8 cellular contexts compared by ENCODE assay signal in the genomic region with DNA sequence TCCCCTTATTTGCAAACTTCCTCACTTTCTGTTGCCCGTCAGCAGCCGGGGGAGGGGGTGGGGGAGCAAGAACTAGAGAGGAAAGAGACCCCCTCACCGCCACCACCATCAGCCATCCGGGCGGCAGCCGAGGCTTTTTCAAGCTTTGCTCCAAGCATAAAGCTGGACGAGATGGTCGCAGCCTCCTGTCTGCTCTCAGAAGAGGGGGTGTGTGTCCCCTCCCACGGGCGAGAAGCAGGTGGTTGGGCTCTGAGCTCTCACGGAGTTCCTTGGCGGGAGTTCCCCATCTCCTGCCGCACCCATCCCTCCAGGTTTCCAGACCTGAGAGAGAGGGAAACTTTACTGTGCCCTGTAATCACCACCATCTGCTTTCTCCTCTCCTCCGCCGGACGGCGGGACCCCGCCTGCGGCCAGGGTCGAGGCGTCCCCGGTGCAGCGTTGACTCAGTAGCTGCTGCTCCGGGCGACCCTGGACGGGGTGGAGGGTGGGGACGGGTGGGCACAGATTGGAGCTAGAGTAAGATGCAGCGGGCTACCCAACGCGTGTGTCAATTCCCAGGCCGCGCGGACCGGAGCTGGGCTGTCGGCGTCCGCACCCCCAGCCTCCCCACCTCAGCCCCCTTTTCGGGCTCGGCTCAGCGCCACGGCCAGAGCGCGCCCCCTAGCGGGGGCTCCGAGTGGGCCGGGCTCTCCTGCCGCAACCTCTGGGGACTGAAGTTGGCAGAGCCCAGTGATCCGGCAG. TPM values are rescaled to one million over a fixed set of nuclear protein-coding genes. Genes with fewer than 3 reads are reported as not detected.
A peak's percentile ranks its signal among the peaks of the same experiment; 100 is the strongest.
DNase-seq lines count a peak whose midpoint lies in the region; ATAC-seq and TF ChIP-seq lines count a peak whose summit lies in the region.

No MANE protein-coding gene starts in this region.

- POLR2A ChIA-PET in HEK293T (lab: Yijun Ruan, JAX): interaction anchor here (0.9 kb wide), 1 partner anchor 21 kb away, joined by 3 read pairs; no protein-coding TSS in a partner anchor

- DNase-seq in NCI-H1417 (lab: John Stamatoyannopoulos, UW) (peak; percentile 4 to 82 (median 82)), NCI-H1417 treated with DMSO at 0.1 percent for 48 hours (lab: John Stamatoyannopoulos, UW) (no peak), HEK293T (ENCODE audit: extremely low spot score) (peak; percentile 82), OCI-M1 (lab: John Stamatoyannopoulos, UW) (peak; percentile 47), ecto neural progenitor cell (ENCODE audit: low spot score) (peak; percentile 91), osteocyte (ENCODE audit: extremely low spot score, unreplicated experiment) (no peak), GM19240 (ENCODE audit: insufficient read length, low spot score) (no peak)

- H3K27me3 Mint-ChIP-seq in osteocyte (ENCODE audit: unreplicated experiment): peaks cover 90% of the 10 kb centered on the region

- CTCF ChIA-PET in HEK293T (lab: Yijun Ruan, JAX): interaction anchor here (0.6 to 1.3 kb wide), 5 partner anchors 8 to 767 kb away, joined by 3 to 4 read pairs (median 3); no protein-coding TSS in a partner anchor

- no peaks in the 10 kb centered on the region for H3K36me3 Mint-ChIP-seq in osteocyte (ENCODE audit: unreplicated experiment)

- peak; percentile 80 for TF ChIP-seq CTCF in osteocyte (IDR thresholded peaks at IDR 0.05)

- H3K27ac Mint-ChIP-seq in osteocyte (ENCODE audit: unreplicated experiment): no peak overlapping the region

- H3K4me1 Mint-ChIP-seq in osteocyte (ENCODE audit: unreplicated experiment): peaks cover 37% of the 10 kb centered on the region

- no peaks in the 10 kb centered on the region for H3K9me3 Mint-ChIP-seq in osteocyte (ENCODE audit: unreplicated experiment)

- H3K4me3 Mint-ChIP-seq in osteocyte (ENCODE audit: unreplicated experiment): peak overlapping the region; percentile 20

- ATAC-seq in GM21786 (IDR thresholded peaks at IDR 0.05; ENCODE audit: unreplicated experiment): no peak

TF ChIP-seq in HEK293T, 16 proteins besides CTCF, POLR2A, EP300 and RAD21:
- TF ChIP-seq LEF1 (IDR thresholded peaks at IDR 0.05; ENCODE audit: borderline replicate concordance) (no peak), ARNT (IDR thresholded peaks at IDR 0.05) (no peak), TARDBP (IDR thresholded peaks at IDR 0.05) (no peak), ZNF384 (IDR thresholded peaks at IDR 0.05) (no peak), NFRKB (IDR thresholded peaks at IDR 0.05) (no peak), SUZ12 (IDR thresholded peaks at IDR 0.05) (no peak), CTBP1 (IDR thresholded peaks at IDR 0.05; ENCODE audit: borderline replicate concordance) (no peak), BHLHE40 (IDR thresholded peaks at IDR 0.05; ENCODE audit: borderline replicate concordance) (no peak), FOXA1 (IDR thresholded peaks at IDR 0.05) (no peak), FOXM1 (IDR thresholded peaks at IDR 0.05; ENCODE audit: borderline replicate concordance) (no peak), FOXK2 (IDR thresholded peaks at IDR 0.05) (no peak), HDGF (IDR thresholded peaks at IDR 0.05; ENCODE audit: borderline replicate concordance) (no peak)
TF ChIP-seq in HEK293T: peak in this region for 0.

RNA-seq across cellular contexts. Expression of a gene that starts 4.8 kb away (rescaled TPM):
- not detected in 2 replicates for total RNA-seq in osteocyte

Comparison
In these comparisons a context has a peak if more than half of its experiments do, and no peak if none do; other contexts are left out.
1. DNase-seq: peak in NCI-H1417 (3 of 3), HEK293T (single experiment), OCI-M1 (single experiment) and ecto neural progenitor cell (single experiment); none in NCI-H1417 treated with DMSO at 0.1 percent for 48 hours (single experiment), osteocyte (single experiment) and GM19240 (single experiment).